18 cellular contexts compared by ENCODE assay signal in the genomic region with DNA sequence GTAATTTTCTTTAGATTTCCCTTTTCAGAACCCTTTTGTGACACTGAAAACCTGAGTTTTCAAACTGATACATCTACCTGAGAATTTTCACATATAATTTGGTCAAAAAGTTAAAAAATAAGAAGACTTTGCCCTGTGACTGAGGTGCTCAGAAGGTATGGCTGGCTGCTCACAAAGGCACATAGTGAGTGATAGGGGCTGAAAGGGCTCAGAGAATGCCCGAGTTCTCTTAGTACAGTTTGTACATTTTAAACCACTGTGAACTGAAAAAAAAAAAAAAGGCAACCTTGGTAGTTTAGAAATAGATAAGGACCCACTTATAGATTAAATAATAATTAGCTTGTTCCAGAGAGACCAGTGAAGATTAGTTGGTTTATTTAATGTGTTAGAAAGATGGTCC. TPM values are rescaled to one million over a fixed set of nuclear protein-coding genes. Genes with fewer than 3 reads are reported as not detected.
A peak's percentile ranks its signal among the peaks of the same experiment; 100 is the strongest.
DNase-seq lines count a peak whose midpoint lies in the region; ATAC-seq and TF ChIP-seq lines count a peak whose summit lies in the region.
"Had no signal": no experiment of that assay in that cellular context is flagged by ENCODE, and none has a peak within 500 bp of the region (broad histone marks: within the 10 kb centered on the region; RNA-seq: fewer than 3 reads in every experiment).

No MANE protein-coding gene starts in this region.

- peaks cover 1% of the 10 kb centered on the region for H3K9me3 Mint-ChIP-seq in mesothelial cell of epicardium
- peaks cover 0 to 2% (median 0%) of the 10 kb centered on the region in 5 donors for H3K9me3 Mint-ChIP-seq in CD8-positive, alpha-beta memory T cell

- H3K27me3 ChIP-seq in IMR-90 (ENCODE audit: control insufficient read depth, insufficient read depth, low read length) (no peaks in the 10 kb centered on the region), mammary epithelial cell (ENCODE audit: insufficient read depth, low read length) (no peaks in the 10 kb centered on the region), suprapubic skin (no peaks in the 10 kb centered on the region), sigmoid colon (no peaks in the 10 kb centered on the region)
- no peaks in the 10 kb centered on the region for H3K27me3 ChIP-seq in CD8-positive, alpha-beta memory T cell (ENCODE audit: insufficient read depth, low read length, poor library complexity, severe bottlenecking)
- H3K27me3 ChIP-seq: BLaER1 had no signal

- H3K27ac Mint-ChIP-seq in mesothelial cell of epicardium: peak overlapping the region; percentile 6
- H3K27ac Mint-ChIP-seq in CD8-positive, alpha-beta memory T cell: peak overlapping the region in 1 of 8 donors; percentile 3
- H3K27ac Mint-ChIP-seq: HFFc6 had no signal

- no peak for TF ChIP-seq CTCF in IMR-90 (conservative IDR thresholded peaks at IDR 0.05; ENCODE audit: low read depth, low read length)
- TF ChIP-seq CTCF in mammary epithelial cell (conservative IDR thresholded peaks at IDR 0.05 in 1 of 2, IDR thresholded peaks at IDR 0.05 in 1 of 2; ENCODE audit: extremely low read depth in 1 of 2, insufficient read depth in 1 of 2, low read depth in 1 of 2, low read length in 2 of 2): no peak
- no peak for TF ChIP-seq CTCF in mesothelial cell of epicardium (IDR thresholded peaks at IDR 0.05; ENCODE audit: unreplicated experiment)
- no peak for TF ChIP-seq CTCF in suprapubic skin (IDR thresholded peaks at IDR 0.05)
- TF ChIP-seq CTCF in sigmoid colon (IDR thresholded peaks at IDR 0.05): no peak

- H3K36me3 ChIP-seq in IMR-90 (ENCODE audit: control insufficient read depth, insufficient read depth, low read length) (no peaks in the 10 kb centered on the region), mammary epithelial cell (ENCODE audit: insufficient read depth, low read length) (no peaks in the 10 kb centered on the region), suprapubic skin (no peaks in the 10 kb centered on the region), sigmoid colon (no peaks in the 10 kb centered on the region)
- no peaks in the 10 kb centered on the region for H3K36me3 ChIP-seq in CD8-positive, alpha-beta memory T cell (ENCODE audit: insufficient read depth, low read length)

- no peak overlapping the region for H2BK20ac ChIP-seq in IMR-90 (ENCODE audit: low read depth, low read length)

- no peak for TF ChIP-seq POLR2A in IMR-90 (IDR thresholded peaks at IDR 0.05; ENCODE audit: low read depth, low read length)
- no peak for TF ChIP-seq POLR2A in suprapubic skin (IDR thresholded peaks at IDR 0.05)
- no peak for TF ChIP-seq POLR2A in sigmoid colon (IDR thresholded peaks at IDR 0.05)

- no peak overlapping the region for H3K4me3 Mint-ChIP-seq in mesothelial cell of epicardium
- H3K4me3 Mint-ChIP-seq in CD8-positive, alpha-beta memory T cell: no peak overlapping the region
- H3K4me3 Mint-ChIP-seq: HFFc6 had no signal

- no peak overlapping the region for H2AK9ac ChIP-seq in IMR-90 (replicated peaks; ENCODE audit: low read depth, low read length, poor library complexity)

- H3K79me2 ChIP-seq in mammary epithelial cell (ENCODE audit: insufficient read depth, low read length): no peaks in the 10 kb centered on the region

- no peaks in the 10 kb centered on the region for H3K79me1 ChIP-seq in IMR-90 (ENCODE audit: low read depth in 1 of 2, low read length in 2 of 2)

- intact Hi-C loops in IMR-90 (cut with micrococcal nuclease): no loop called here
- intact Hi-C loops in mammary epithelial cell (cut with micrococcal nuclease): loop anchor here (1.0 kb wide), 1 partner anchor 18 kb away; the partner anchor contains the start of gene PSAT1
- intact Hi-C loops in sigmoid colon (cut with DNase I): loop anchor here (5.0 kb wide), 1 partner anchor 88 kb away; no protein-coding TSS in a partner anchor

- BruUV-seq in IMR-90 (replicated peaks; lab: Mats Ljungman, UMichigan) (no TSS peak), mammary epithelial cell (replicated peaks; lab: Mats Ljungman, UMichigan) (no TSS peak)

- H3K4me3 ChIP-seq in IMR-90 (ENCODE audit: insufficient read depth, low read depth, low read length): no peak overlapping the region
- H3K4me3 ChIP-seq in mammary epithelial cell (replicated peaks in 1 of 3; ENCODE audit: insufficient read depth in 1 of 3, low read depth in 2 of 3, low read length in 3 of 3): no peak overlapping the region
- H3K4me3 ChIP-seq in suprapubic skin: no peak overlapping the region
- no peak overlapping the region for H3K4me3 ChIP-seq in sigmoid colon
- H3K4me3 ChIP-seq in CD8-positive, alpha-beta memory T cell (ENCODE audit: low read length): no peak overlapping the region
- H3K4me3 ChIP-seq: BLaER1 had no signal

- TF ChIP-seq EP300 in suprapubic skin (IDR thresholded peaks at IDR 0.05): no peak
- no peak for TF ChIP-seq EP300 in sigmoid colon (IDR thresholded peaks at IDR 0.05)

- no peak overlapping the region for H2BK5ac ChIP-seq in IMR-90 (ENCODE audit: low read depth, low read length, poor library complexity, severe bottlenecking)

- H3K14ac ChIP-seq in IMR-90 (replicated peaks; ENCODE audit: low read depth, low read length): no peak overlapping the region

- no peak overlapping the region for H3K4ac ChIP-seq in IMR-90 (ENCODE audit: low read depth, low read length)

- H3K4me2 ChIP-seq in IMR-90 (ENCODE audit: low read depth, low read length): peak overlapping the region; percentile 52
- H3K4me2 ChIP-seq in mammary epithelial cell (ENCODE audit: insufficient read depth, low read depth, low read length): peak overlapping the region; percentile 14
- H3K4me2 ChIP-seq: BLaER1, KMS-11 had no signal

- H4K5ac ChIP-seq in IMR-90 (ENCODE audit: low read depth, low read length): no peak overlapping the region

- H4K91ac ChIP-seq in IMR-90 (ENCODE audit: insufficient read depth, low read depth, low read length): no peak overlapping the region

- H3K36me3 Mint-ChIP-seq in mesothelial cell of epicardium: no peaks in the 10 kb centered on the region
- H3K36me3 Mint-ChIP-seq in CD8-positive, alpha-beta memory T cell: peaks cover 0 to 3% (median 0%) of the 10 kb centered on the region in 3 donors

- H3K27ac ChIP-seq in IMR-90 (ENCODE audit: insufficient read depth, low read length) (peak overlapping the region; percentile 25; the same call in 1 of the 2 replicates), mammary epithelial cell (ENCODE audit: insufficient read depth, low read depth, low read length) (no peak overlapping the region), suprapubic skin (peak overlapping the region; percentile 46), sigmoid colon (no peak overlapping the region)
- no peak overlapping the region for H3K27ac ChIP-seq in CD8-positive, alpha-beta memory T cell (ENCODE audit: low read depth, low read length)
- H3K27ac ChIP-seq: BLaER1, KMS-11 had no signal

- no peak overlapping the region for H2BK120ac ChIP-seq in IMR-90 (ENCODE audit: low read depth, low read length)

- CTCF ChIA-PET in IMR-90 (lab: Yijun Ruan, JAX): interaction anchor here (0.6 kb wide), 1 partner anchor 1853 kb away, joined by 7 read pairs; no protein-coding TSS in a partner anchor
- CTCF ChIA-PET in mammary epithelial cell (lab: Charles Lee; ENCODE audit: low non-redundant PET): no interaction called here
- CTCF ChIA-PET in CD8-positive, alpha-beta memory T cell (lab: Charles Lee): interaction anchor here (1.2 kb wide), 1 partner anchor 163 kb away, joined by 3 read pairs; no protein-coding TSS in a partner anchor

- peaks cover 22% of the 10 kb centered on the region for H3K4me1 Mint-ChIP-seq in mesothelial cell of epicardium
- H3K4me1 Mint-ChIP-seq in CD8-positive, alpha-beta memory T cell: peaks cover 0 to 8% (median 0%) of the 10 kb centered on the region in 3 donors

- no peaks in the 10 kb centered on the region for H3K9me1 ChIP-seq in IMR-90 (ENCODE audit: insufficient read depth, low read length)

- no peak for TF ChIP-seq RAD21 in IMR-90 (IDR thresholded peaks at IDR 0.05; ENCODE audit: low read length)

- H4K8ac ChIP-seq in IMR-90 (ENCODE audit: low read depth in 2 of 2, low read length in 2 of 2): no peak overlapping the region

- H2BK15ac ChIP-seq in IMR-90 (ENCODE audit: low read depth, low read length): no peak overlapping the region

- no peaks in the 10 kb centered on the region for H3K27me3 Mint-ChIP-seq in mesothelial cell of epicardium (ENCODE audit: low read depth)
- no peaks in the 10 kb centered on the region for H3K27me3 Mint-ChIP-seq in CD8-positive, alpha-beta memory T cell

- H2AFZ ChIP-seq in IMR-90 (replicated peaks; ENCODE audit: low read length, poor library complexity): no peak overlapping the region
- H2AFZ ChIP-seq in mammary epithelial cell (ENCODE audit: low read depth, low read length): no peak overlapping the region

- no peak for DNase-seq in IMR-90
- no peak for DNase-seq in mammary epithelial cell
- no peak for DNase-seq in mesothelial cell of epicardium (ENCODE audit: low spot score in 2 of 2, unreplicated experiment in 2 of 2)
- DNase-seq in suprapubic skin (ENCODE audit: low spot score in 2 of 2): no peak
- no peak for DNase-seq in sigmoid colon
- no peak for DNase-seq in CD8-positive, alpha-beta memory T cell
- no peak for DNase-seq in GDM1 (lab: John Stamatoyannopoulos, UW)
- DNase-seq: DND-41, NCI-H1417, NCI-H187 treated with DMSO at 0.1 percent for 48 hours, NCI-H345, NCI-H524 treated with DMSO at 0.1 percent for 48 hours, PC-3, RPMI8226, SHP77 treated with DMSO at 0.1 percent for 48 hours had no signal

- H3K56ac ChIP-seq in IMR-90 (ENCODE audit: extremely low read depth, insufficient read depth, low read length): no peak overlapping the region

- H3K9ac ChIP-seq in IMR-90 (ENCODE audit: low read depth, low read length): no peak overlapping the region
- H3K9ac ChIP-seq in mammary epithelial cell (ENCODE audit: insufficient read depth, low read length): no peak overlapping the region
- H3K9ac ChIP-seq: BLaER1, KMS-11 had no signal

- H3K23ac ChIP-seq in IMR-90 (ENCODE audit: low read depth, low read length): no peak overlapping the region

- in situ Hi-C loops in IMR-90 (cut with MboI; ENCODE audit: low sequenced_read_pairs) (no loop called here), mammary epithelial cell (cut with MboI; ENCODE audit: low sequenced_read_pairs in 2 of 2) (no loop called here)

- peak overlapping the region; percentile 80; the same call in 1 of the 2 replicates for H3K18ac ChIP-seq in IMR-90 (ENCODE audit: low read depth, low read length)

- no peak for ATAC-seq in IMR-90 (ENCODE audit: low read depth)
- ATAC-seq: PC-3 had no signal

- dilution Hi-C loops in IMR-90 (cut with HindIII; ENCODE audit: low sequenced_read_pairs, unreplicated experiment): no loop called here
- dilution Hi-C loops in mammary epithelial cell (cut with HindIII; ENCODE audit: low sequenced_read_pairs): no loop called here

- H3K9me3 ChIP-seq in IMR-90 (ENCODE audit: control insufficient read depth, insufficient read depth, low read length) (no peaks in the 10 kb centered on the region), mammary epithelial cell (replicated peaks; ENCODE audit: insufficient read depth, low read length) (no peaks in the 10 kb centered on the region), suprapubic skin (no peaks in the 10 kb centered on the region), sigmoid colon (no peaks in the 10 kb centered on the region)
- no peaks in the 10 kb centered on the region for H3K9me3 ChIP-seq in CD8-positive, alpha-beta memory T cell (ENCODE audit: low read length)

- H3K4me1 ChIP-seq in IMR-90 (ENCODE audit: control insufficient read depth, insufficient read depth, low read length) (peaks cover 8% of the 10 kb centered on the region), mammary epithelial cell (ENCODE audit: insufficient read depth, low read length) (peaks cover 9% of the 10 kb centered on the region), suprapubic skin (peaks cover 25% of the 10 kb centered on the region), sigmoid colon (peaks cover 0 to 24% (median 19%) of the 10 kb centered on the region in 4 donors)
- H3K4me1 ChIP-seq in CD8-positive, alpha-beta memory T cell (ENCODE audit: insufficient read depth, low read length): no peaks in the 10 kb centered on the region

- no peak overlapping the region for H2AK5ac ChIP-seq in IMR-90 (ENCODE audit: low read depth, low read length)

- POLR2A ChIA-PET in IMR-90 (lab: Charles Lee; ENCODE audit: unreplicated experiment): no interaction called here
- POLR2A ChIA-PET in CD8-positive, alpha-beta memory T cell (lab: Charles Lee): no interaction called here

- WGBS in IMR-90 (ENCODE audit: extremely low coverage in 2 of 2, insufficient read length in 1 of 2), 2 experiments: no CpG with 5 or more reads among the region's 1 CpG
- WGBS in mammary epithelial cell (ENCODE audit: low coverage, missing lambda C conversion rate): 80% methylated on average over 1 of the region's 1 CpG
- WGBS in suprapubic skin: 84% methylated on average over 1 of the region's 1 CpG
- WGBS in sigmoid colon, 2 donors: 84 to 88% methylated on average over 1 of the region's 1 CpG

- H4K20me1 ChIP-seq in IMR-90 (ENCODE audit: insufficient read depth, low read length): no peaks in the 10 kb centered on the region
- H4K20me1 ChIP-seq in mammary epithelial cell (ENCODE audit: insufficient read depth, low read length): no peaks in the 10 kb centered on the region
- H4K20me1 ChIP-seq: BLaER1 had no signal

RNA-seq across cellular contexts. Expression of gene PSAT1, which starts 18.1 kb away (rescaled TPM):
- total RNA-seq in IMR-90 (2012; rRNA removed): 88.4 and 98.9 TPM in 2 replicates
- polyA plus RNA-seq in IMR-90 (2012; rRNA removed): 52.2 and 77.2 TPM in 2 replicates
- 30.9 and 42.1 TPM in 2 replicates for polyA plus RNA-seq in IMR-90 (2012; cell fraction: cytosol; rRNA removed)
- polyA plus RNA-seq in IMR-90 (2012; cell fraction: nucleus; rRNA removed; ENCODE audit: low replicate concordance): 15.8 and 49.8 TPM in 2 replicates
- 100 to 1,000 TPM; 220 to 369 TPM for total RNA-seq in mammary epithelial cell
- polyA plus RNA-seq in mammary epithelial cell: 126 TPM
- polyA minus RNA-seq in mammary epithelial cell: 107 TPM
- 29.9 to 32.5 TPM (median 30.7 TPM) in 3 replicates for total RNA-seq in mesothelial cell of epicardium
- total RNA-seq in suprapubic skin: 100 to 1,000 TPM in 1 of 4 donors, 10 to 100 TPM in 3; 47.4 to 101 (median 75.7) TPM
- 1 to 10 TPM; 1.4 to 5.1 (median 2.5) TPM for total RNA-seq in sigmoid colon
- polyA plus RNA-seq in sigmoid colon: 10 to 100 TPM in 1 of 3 donors, 1 to 10 TPM in 2; 1.2 to 34.4 (median 9.0) TPM
- total RNA-seq in CD8-positive, alpha-beta memory T cell: 10 to 100 TPM; 89.0 to 93.4 TPM
- polyA plus RNA-seq in CD8-positive, alpha-beta memory T cell: 11.6 TPM

RNA-seq across cellular contexts. Expression of gene CEP78, which starts 42.9 kb away (rescaled TPM):
- total RNA-seq in IMR-90 (2012; rRNA removed) (18.3 and 21.4 TPM in 2 replicates), mammary epithelial cell (10 to 100 TPM; 16.7 to 24.7 TPM), mesothelial cell of epicardium (39.3 to 40.9 TPM (median 39.7 TPM) in 3 replicates), suprapubic skin (10 to 100 TPM in 3 of 4 donors, 1 to 10 TPM in 1; 8.7 to 15.0 (median 11.7) TPM), sigmoid colon (10 to 100 TPM in 3 of 4 donors, 1 to 10 TPM in 1; 8.9 to 14.0 (median 12.3) TPM)
- polyA plus RNA-seq in IMR-90 (2012; rRNA removed) (7.9 and 9.2 TPM in 2 replicates), mammary epithelial cell (11.6 TPM), sigmoid colon (1 to 10 TPM; 2.4 to 9.0 (median 2.5) TPM)
- polyA plus RNA-seq in IMR-90 (2012; cell fraction: cytosol; rRNA removed): 1.7 and 2.2 TPM in 2 replicates
- 4.6 and 12.0 TPM in 2 replicates for polyA plus RNA-seq in IMR-90 (2012; cell fraction: nucleus; rRNA removed; ENCODE audit: low replicate concordance)
- polyA minus RNA-seq in mammary epithelial cell: 20.1 TPM
- 10 to 100 TPM; 37.9 to 44.1 TPM for total RNA-seq in CD8-positive, alpha-beta memory T cell
- polyA plus RNA-seq in CD8-positive, alpha-beta memory T cell: 29.4 TPM

Comparison
In these comparisons a context has a peak if more than half of its experiments do, and no peak if none do; other contexts are left out.
1. H3K27ac ChIP-seq: peak in IMR-90 (single experiment) and suprapubic skin (single experiment); none in mammary epithelial cell (single experiment), sigmoid colon (0 of 4) and CD8-positive, alpha-beta memory T cell (single experiment).